ENCODE assay signal across 9 cellular contexts in genomic region chr2:152730591-152731333, GRCh38. TPM values are rescaled to one million over a fixed set of nuclear protein-coding genes. Genes with fewer than 3 reads are reported as not detected.
A peak's percentile ranks its signal among the peaks of the same experiment; 100 is the strongest.
DNase-seq lines count a peak whose midpoint lies in the region; ATAC-seq and TF ChIP-seq lines count a peak whose summit lies in the region.
"Had no signal": no experiment of that assay in that cellular context is flagged by ENCODE, and none has a peak within 500 bp of the region (broad histone marks: within the 10 kb centered on the region; RNA-seq: fewer than 3 reads in every experiment).

No MANE protein-coding gene starts in this region.

- H3K4me3 ChIP-seq in esophagus squamous epithelium, result no peak overlapping the region
- H3K4me3 ChIP-seq: SJSA1, tibial nerve had no signal

- intact Hi-C loops in esophagus squamous epithelium (cut with DNase I), result no loop called here

- no peaks in the 10 kb centered on the region for H3K27me3 ChIP-seq in esophagus squamous epithelium
- H3K27me3 ChIP-seq: SJSA1, tibial nerve had no signal

- peaks cover 0 to 15% (median 0%) of the 10 kb centered on the region in 3 donors for H3K36me3 ChIP-seq in esophagus squamous epithelium

- peak; percentile 17 for DNase-seq in RPMI7951 (ENCODE audit: low read depth)
- no peak for DNase-seq in DMS 273 (lab: John Stamatoyannopoulos, UW; ENCODE audit: unreplicated experiment)
- no peak for DNase-seq in GM13976 (ENCODE audit: low spot score)
- no peak for DNase-seq in esophagus squamous epithelium (lab: John Stamatoyannopoulos, UW)

- no peak overlapping the region for H3K27ac ChIP-seq in esophagus squamous epithelium
- H3K27ac ChIP-seq: SJSA1, tibial nerve had no signal

- TF ChIP-seq CTCF in GM13976 (IDR thresholded peaks at IDR 0.05; ENCODE audit: borderline replicate concordance, control extremely low read depth, extremely low read depth, insufficient read depth, missing control alignments), result no peak
- no peak for TF ChIP-seq CTCF in esophagus squamous epithelium (IDR thresholded peaks at IDR 0.05)

- TF ChIP-seq POLR2A in esophagus squamous epithelium (IDR thresholded peaks at IDR 0.05), result no peak

- no peaks in the 10 kb centered on the region for H3K9me3 ChIP-seq in esophagus squamous epithelium
- H3K9me3 ChIP-seq: SJSA1, tibial nerve had no signal

- in situ Hi-C loops in GM13976 (cut with MboI; ENCODE audit: low sequenced_read_pairs, unreplicated experiment), result no loop called here

- 67 to 89% methylated on average over 1 of the region's 1 CpG for WGBS in esophagus squamous epithelium, 2 donors

- H3K4me1 ChIP-seq in esophagus squamous epithelium, result peaks cover 0 to 18% (median 3%) of the 10 kb centered on the region in 3 donors
- H3K4me1 ChIP-seq: SJSA1 had no signal

- ATAC-seq in GM19324 (IDR thresholded peaks at IDR 0.05; ENCODE audit: low FRiP score, unreplicated experiment) (peak; percentile 72), HG02943 (IDR thresholded peaks at IDR 0.05; ENCODE audit: low read depth, unreplicated experiment) (peak; percentile 95), esophagus mucosa (peak; percentile 72)

RNA-seq across cellular contexts. Expression of gene ARL6IP6, which starts 12.3 kb away (rescaled TPM):
- 86.2 and 92.3 TPM in 2 replicates for total RNA-seq in RPMI7951 (2014; rRNA removed; shearing (Covaris generic))
- 15.9 TPM for total RNA-seq in esophagus mucosa
- total RNA-seq in esophagus squamous epithelium, result 10 to 100 TPM in 3 of 4 donors, 1 to 10 TPM in 1; 7.7 to 24.2 (median 19.0) TPM

RNA-seq across cellular contexts. Expression of gene PRPF40A, which starts 13.5 kb away (rescaled TPM):
- total RNA-seq in RPMI7951 (2014; rRNA removed; shearing (Covaris generic)), result 129 and 135 TPM in 2 replicates
- total RNA-seq in esophagus mucosa (73.6 TPM), esophagus squamous epithelium (100 to 1,000 TPM in 2 of 4 donors, 10 to 100 TPM in 2; 90.8 to 123 (median 99.6) TPM)
